In genomic region chr14:90381011-90381790, GRCh38 we compare ENCODE assay signal across 12 cellular contexts. TPM values are rescaled to one million over a fixed set of nuclear protein-coding genes. Genes with fewer than 3 reads are reported as not detected.
DNase-seq lines count a peak whose midpoint lies in the region; ATAC-seq, FAIRE-seq and TF ChIP-seq lines count a peak whose summit lies in the region.
"Had no signal": no experiment of that assay in that cellular context is flagged by ENCODE, and none has a peak within 500 bp of the region (broad histone marks: within the 10 kb centered on the region; RNA-seq: fewer than 3 reads in every experiment).

No MANE protein-coding gene starts in this region.

- H3K27me3 ChIP-seq in astrocyte (ENCODE audit: insufficient read depth, low read length) (no peaks in the 10 kb centered on the region), left lung (no peaks in the 10 kb centered on the region)
- H3K27me3 ChIP-seq: neutrophil had no signal

- no peaks in the 10 kb centered on the region for H3K79me2 ChIP-seq in astrocyte (ENCODE audit: insufficient read depth, low read length)

- intact Hi-C loops in left lung (cut with DNase I): no loop called here

- H3K4me1 ChIP-seq in astrocyte (ENCODE audit: insufficient read depth, low read length) (peaks cover 22% of the 10 kb centered on the region), left lung (peaks cover 6 to 26% of the 10 kb centered on the region in 2 donors)

- no peaks in the 10 kb centered on the region for H3K36me3 ChIP-seq in astrocyte (ENCODE audit: insufficient read depth, low read length)
- H3K36me3 ChIP-seq in left lung: no peaks in the 10 kb centered on the region
- H3K36me3 ChIP-seq: neutrophil had no signal

- no peak overlapping the region for H3K4me2 ChIP-seq in astrocyte (ENCODE audit: low read length)

- FAIRE-seq in astrocyte (lab: Jason Lieb, UNC): no peak

- H3K9me3 ChIP-seq in astrocyte (ENCODE audit: insufficient read depth, low read depth, low read length) (no peaks in the 10 kb centered on the region), left lung (no peaks in the 10 kb centered on the region)
- H3K9me3 ChIP-seq: neutrophil had no signal

- H3K4me1 Mint-ChIP-seq in astrocyte (ENCODE audit: low read depth, unreplicated experiment): peaks cover 13% of the 10 kb centered on the region

- no peak overlapping the region for H3K9ac ChIP-seq in astrocyte (ENCODE audit: low read length)

- ATAC-seq in left lung: no peak
- no peak for ATAC-seq in GM21576 (IDR thresholded peaks at IDR 0.05; ENCODE audit: unreplicated experiment)
- ATAC-seq in GM19463 (IDR thresholded peaks at IDR 0.05; ENCODE audit: unreplicated experiment): no peak

- DNase-seq in NCI-H82 (lab: John Stamatoyannopoulos, UW) (peak; percentile 68), NCI-H82 treated with DMSO at 0.1 percent for 48 hours (lab: John Stamatoyannopoulos, UW; ENCODE audit: unreplicated experiment) (no peak), astrocyte (ENCODE audit: low read depth) (no peak), left lung (no peak), H4 (ENCODE audit: low spot score) (no peak)
- DNase-seq: NCI-H446 treated with DMSO at 0.1 percent for 48 hours had no signal

- no peaks in the 10 kb centered on the region for H4K20me1 ChIP-seq in astrocyte (ENCODE audit: insufficient read depth, low read length)

- no peaks in the 10 kb centered on the region for H3K27me3 Mint-ChIP-seq in astrocyte (ENCODE audit: low read depth, unreplicated experiment)
- H3K27me3 Mint-ChIP-seq: activated naive CD8-positive, alpha-beta T cell; B cell had no signal

- peak overlapping the region; percentile 45 for H3K4me3 Mint-ChIP-seq in astrocyte (ENCODE audit: unreplicated experiment)
- H3K4me3 Mint-ChIP-seq: activated naive CD8-positive, alpha-beta T cell; B cell had no signal

- TF ChIP-seq CTCF in astrocyte (IDR thresholded peaks at IDR 0.05; ENCODE audit: insufficient read depth, low read depth, low read length) (no peak), left lung (IDR thresholded peaks at IDR 0.05) (no peak)

- H3K36me3 Mint-ChIP-seq in astrocyte (ENCODE audit: low read depth, unreplicated experiment): no peaks in the 10 kb centered on the region
- H3K36me3 Mint-ChIP-seq: activated naive CD8-positive, alpha-beta T cell had no signal

- no peak overlapping the region for H2AFZ ChIP-seq in astrocyte (ENCODE audit: low read depth, low read length)

- H3K27ac ChIP-seq in astrocyte (ENCODE audit: low read depth, low read length): no peak overlapping the region
- H3K27ac ChIP-seq in left lung: peak overlapping the region; percentile 97 to 100
- H3K27ac ChIP-seq in temporal lobe (ENCODE audit: low read depth, low read length): peak overlapping the region; percentile 100

- no peak overlapping the region for H3K27ac Mint-ChIP-seq in astrocyte (ENCODE audit: unreplicated experiment)
- H3K27ac Mint-ChIP-seq: B cell had no signal

- no peaks in the 10 kb centered on the region for H3K9me3 Mint-ChIP-seq in astrocyte (ENCODE audit: unreplicated experiment)

- H3K4me3 ChIP-seq in astrocyte (ENCODE audit: insufficient read depth, low read depth, low read length): no peak overlapping the region
- H3K4me3 ChIP-seq in left lung: peak overlapping the region in 1 of 2 donors; percentile 47

RNA-seq across cellular contexts. Expression of gene CALM1, which starts 15.6 kb away (rescaled TPM):
- 302 and 347 TPM in 2 replicates for total RNA-seq in astrocyte
- 100 to 1,000 TPM; 553 to 556 TPM for total RNA-seq in left lung
- total RNA-seq in temporal lobe: 848 TPM
- 271 and 291 TPM in 2 replicates for total RNA-seq in H4 (2014; rRNA removed; shearing (Covaris generic))

RNA-seq across cellular contexts. Expression of gene NRDE2, which starts 49.5 kb away (rescaled TPM):
- total RNA-seq in astrocyte: 16.9 and 19.7 TPM in 2 replicates
- 10 to 100 TPM; 17.4 to 21.1 TPM for total RNA-seq in left lung
- total RNA-seq in temporal lobe: 14.0 TPM
- total RNA-seq in H4 (2014; rRNA removed; shearing (Covaris generic)): 3.6 and 3.8 TPM in 2 replicates
